14 cellular contexts compared by ENCODE assay signal in the genomic region with DNA sequence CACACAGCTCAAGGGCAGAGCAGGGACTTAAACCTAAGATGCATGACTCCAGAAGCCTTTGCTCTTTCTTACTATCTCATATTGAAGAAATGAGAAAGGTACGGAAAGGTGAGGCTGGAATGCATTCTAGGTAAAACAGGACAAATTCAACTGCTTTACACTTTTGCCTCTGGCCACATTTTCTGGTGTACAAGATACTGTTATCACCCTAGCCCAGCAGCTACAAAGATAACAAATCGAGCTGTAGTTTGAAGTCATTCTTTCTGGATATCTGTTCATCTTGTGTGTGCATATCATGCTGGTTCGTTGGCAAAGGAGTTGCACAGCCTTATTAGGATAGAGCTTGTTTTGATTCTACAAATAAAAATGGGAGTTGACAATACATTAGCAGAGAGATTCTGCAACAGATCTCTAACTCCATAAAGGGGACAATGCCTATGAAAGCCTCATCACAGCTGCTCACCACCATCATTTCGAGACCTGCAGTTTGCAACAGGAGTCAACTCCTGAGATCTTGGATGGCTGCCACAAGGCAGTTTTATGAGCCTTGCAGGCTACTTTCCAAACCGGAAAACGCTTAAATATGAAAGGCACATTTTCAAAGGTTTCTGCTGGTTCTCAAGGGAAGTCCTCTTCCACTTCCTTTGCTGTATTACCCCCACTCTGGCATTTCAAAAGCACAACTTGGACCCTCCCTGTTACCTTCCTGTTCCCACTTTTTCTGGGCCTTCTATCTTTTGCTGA.
DNase-seq lines count a peak whose midpoint lies in the region; ATAC-seq, FAIRE-seq and TF ChIP-seq lines count a peak whose summit lies in the region.
"Had no signal": no experiment of that assay in that cellular context is flagged by ENCODE, and none has a peak within 500 bp of the region (broad histone marks: within the 10 kb centered on the region; RNA-seq: fewer than 3 reads in every experiment).

No MANE protein-coding gene starts in this region.

- no peaks in the 10 kb centered on the region for H3K27me3 Mint-ChIP-seq in neural progenitor cell (ENCODE audit: insufficient read depth, low read depth)

- peaks cover 7 to 31% (median 23%) of the 10 kb centered on the region in 9 donors for H3K4me1 ChIP-seq in heart right ventricle
- no peaks in the 10 kb centered on the region for H3K4me1 ChIP-seq in PC-3 (ENCODE audit: insufficient read depth, low read length)
- H3K4me1 ChIP-seq in neural progenitor cell, result no peaks in the 10 kb centered on the region

- CTCF ChIA-PET in PC-3 (lab: Charles Lee), result no interaction called here

- TF ChIP-seq CTCF in heart right ventricle (IDR thresholded peaks at IDR 0.05) (no peak), PC-3 (conservative IDR thresholded peaks at IDR 0.05; ENCODE audit: low read depth, low read length) (no peak), neural progenitor cell (IDR thresholded peaks at IDR 0.05) (no peak)

- ATAC-seq in heart right ventricle, result peak in 6 of 8 donors; percentile 30 to 67 (median 47)
- no peak for ATAC-seq in PC-3

- H3K27ac ChIP-seq in heart right ventricle, result peak overlapping the region in 5 of 10 donors; percentile 2 to 36 (median 32)
- no peak overlapping the region for H3K27ac ChIP-seq in PC-3 (ENCODE audit: low read length)
- H3K27ac ChIP-seq in neural progenitor cell, result no peak overlapping the region
- H3K27ac ChIP-seq: PC-9 had no signal

- FAIRE-seq in urothelium cell line (lab: Jason Lieb, UNC), result no peak
- FAIRE-seq: islet of Langerhans had no signal

- no peaks in the 10 kb centered on the region for H3K79me2 ChIP-seq in PC-3 (ENCODE audit: low read length)
- H3K79me2 ChIP-seq in neural progenitor cell (ENCODE audit: low read depth), result no peaks in the 10 kb centered on the region

- H3K27me3 ChIP-seq in heart right ventricle (no peaks in the 10 kb centered on the region), PC-3 (ENCODE audit: low read length) (no peaks in the 10 kb centered on the region), neural progenitor cell (no peaks in the 10 kb centered on the region)
- H3K27me3 ChIP-seq: upper lobe of left lung had no signal

- H3K4me3 ChIP-seq in heart right ventricle (no peak overlapping the region), PC-3 (ENCODE audit: low read length) (no peak overlapping the region), neural progenitor cell (no peak overlapping the region)
- H3K4me3 ChIP-seq: PC-9, upper lobe of left lung had no signal

- intact Hi-C loops in heart right ventricle (cut with DNase I), result no loop called here
- intact Hi-C loops in cardiac septum (cut with DNase I), result no loop called here
- intact Hi-C loops in PC-3 (cut with micrococcal nuclease), result no loop called here

- H3K4me3 Mint-ChIP-seq in neural progenitor cell, result no peak overlapping the region
- H3K4me3 Mint-ChIP-seq: central memory CD8-positive, alpha-beta T cell; naive B cell had no signal

- no peaks in the 10 kb centered on the region for H3K9me3 Mint-ChIP-seq in neural progenitor cell
- H3K9me3 Mint-ChIP-seq: central memory CD8-positive, alpha-beta T cell had no signal

- H3K36me3 Mint-ChIP-seq in neural progenitor cell, result no peaks in the 10 kb centered on the region
- H3K36me3 Mint-ChIP-seq: naive B cell had no signal

- no peak overlapping the region for H3K27ac Mint-ChIP-seq in neural progenitor cell
- H3K27ac Mint-ChIP-seq: naive B cell had no signal

- no peak overlapping the region for H3K4me2 ChIP-seq in PC-3 (ENCODE audit: low read length)
- no peak overlapping the region for H3K4me2 ChIP-seq in neural progenitor cell
- H3K4me2 ChIP-seq: PC-9 had no signal

- peak in 1 of 2 donors; percentile 52 for DNase-seq in heart right ventricle
- DNase-seq in cardiac septum (ENCODE audit: low spot score), result no peak
- peak; percentile 48 for DNase-seq in PC-3
- DNase-seq in iPS-NIHi11 (ENCODE audit: low spot score), result peak; percentile 26
- DNase-seq in urothelium cell line (ENCODE audit: low spot score), result peak; percentile 39
- DNase-seq in neural progenitor cell (ENCODE audit: low spot score), result no peak
- DNase-seq in stimulated activated CD4-positive, alpha-beta T cell treated with anti-CD3 and anti-CD28 coated beads, Interleukin-4, amount 100 ng/mL, for 1 hour, result no peak
- DNase-seq in activated CD4-positive, CD25-positive, alpha-beta regulatory T cell (lab: John Stamatoyannopoulos, UW), result no peak
- DNase-seq: activated naive CD4-positive, alpha-beta T cell treated with anti-CD3 and anti-CD28 coated beads, Interleukin-2, amount 50 U/mL, for 16 hours; naive B cell; PC-9 had no signal

- BruUV-seq in PC-3 (replicated peaks; lab: Mats Ljungman, UMichigan), result no TSS peak

- POLR2A ChIA-PET in PC-3 (lab: Charles Lee; ENCODE audit: unreplicated experiment), result no interaction called here

- no peaks in the 10 kb centered on the region for H3F3A ChIP-seq in PC-3 (ENCODE audit: low read length, unreplicated experiment)
- H3F3A ChIP-seq in neural progenitor cell (ENCODE audit: low read depth), result no peaks in the 10 kb centered on the region

- no peak overlapping the region for H2AFZ ChIP-seq in PC-3 (ENCODE audit: low read length)
- no peak overlapping the region for H2AFZ ChIP-seq in neural progenitor cell (replicated peaks)
- H2AFZ ChIP-seq: PC-9 had no signal

- H3K9ac ChIP-seq in PC-3 (ENCODE audit: low read length) (no peak overlapping the region), neural progenitor cell (no peak overlapping the region)

- no peaks in the 10 kb centered on the region for H3K4me1 Mint-ChIP-seq in neural progenitor cell
- H3K4me1 Mint-ChIP-seq: central memory CD8-positive, alpha-beta T cell; naive B cell had no signal

- H3K9me2 ChIP-seq in PC-3 (replicated peaks; ENCODE audit: low read length), result no peaks in the 10 kb centered on the region

- H3K9me3 ChIP-seq in heart right ventricle (no peaks in the 10 kb centered on the region), PC-3 (ENCODE audit: low read length) (0 out of 2 replicates have a peak, but pooled peaks cover 7% of the 10 kb centered on the region), neural progenitor cell (ENCODE audit: low read depth) (no peaks in the 10 kb centered on the region)
- H3K9me3 ChIP-seq: upper lobe of left lung had no signal

- H4K20me1 ChIP-seq in PC-3 (ENCODE audit: low read length) (no peaks in the 10 kb centered on the region), neural progenitor cell (ENCODE audit: low read depth) (no peaks in the 10 kb centered on the region)

- WGBS in heart right ventricle, 2 donors, result 38 to 47% methylated on average over 6 of the region's 6 CpGs

- H3K36me3 ChIP-seq in heart right ventricle (peaks cover 0 to 10% (median 0%) of the 10 kb centered on the region in 9 donors), PC-3 (ENCODE audit: low read depth, low read length) (no peaks in the 10 kb centered on the region), neural progenitor cell (no peaks in the 10 kb centered on the region)
- H3K36me3 ChIP-seq: upper lobe of left lung had no signal

Comparison
In these comparisons a context has a peak if more than half of its experiments do, and no peak if none do; other contexts are left out.
1. DNase-seq: peak in PC-3 (single experiment), iPS-NIHi11 (single experiment) and urothelium cell line (single experiment); none in cardiac septum (single experiment), neural progenitor cell (single experiment), stimulated activated CD4-positive, alpha-beta T cell treated with anti-CD3 and anti-CD28 coated beads, Interleukin-4, amount 100 ng/mL, for 1 hour (single experiment) and activated CD4-positive, CD25-positive, alpha-beta regulatory T cell (0 of 4).